In the genomic region with DNA sequence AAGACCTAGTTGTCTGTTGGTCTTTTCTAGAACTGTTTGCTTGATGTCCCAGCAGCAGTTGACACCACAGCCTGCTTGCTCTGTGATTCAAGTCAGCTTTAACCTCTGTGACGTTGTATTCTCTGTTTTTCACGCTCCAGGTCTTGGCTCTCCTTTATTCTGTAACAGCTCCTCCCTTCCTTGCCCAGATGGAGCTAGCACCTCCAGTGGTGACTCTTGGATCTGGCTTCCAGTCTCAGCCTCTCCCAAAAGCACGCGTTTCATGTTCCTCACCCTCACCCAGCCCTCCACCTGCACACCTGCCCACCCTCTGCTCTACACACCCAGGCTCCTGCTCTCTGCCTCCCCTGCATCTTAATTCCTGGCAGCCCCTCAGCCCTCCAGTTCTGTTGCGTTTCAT, we compare ENCODE assay signal across 17 cellular contexts. TPM values are rescaled to one million over a fixed set of nuclear protein-coding genes. Genes with fewer than 3 reads are reported as not detected.
A peak's percentile ranks its signal among the peaks of the same experiment; 100 is the strongest.
DNase-seq lines count a peak whose midpoint lies in the region; ATAC-seq and TF ChIP-seq lines count a peak whose summit lies in the region.
"Had no signal": no experiment of that assay in that cellular context is flagged by ENCODE, and none has a peak within 500 bp of the region (broad histone marks: within the 10 kb centered on the region; RNA-seq: fewer than 3 reads in every experiment).

No MANE protein-coding gene starts in this region.

- in situ Hi-C loops in SK-MEL-5 (cut with HindIII; ENCODE audit: low pct_unique_long_range_greater_than_20kb, low sequenced_read_pairs), result no loop called here

- H3K9me3 Mint-ChIP-seq in GM23338, result peaks cover 3% of the 10 kb centered on the region; the same call in 2 of the 3 replicates

- no peak overlapping the region for H3K4me3 Mint-ChIP-seq in GM23338

- no peak overlapping the region for H3K27ac Mint-ChIP-seq in GM23338

- DNase-seq in BE2C (no peak), GM23338 (ENCODE audit: low spot score) (peak; percentile 64), SK-MEL-5 (ENCODE audit: low read depth, low spot score) (peak; percentile 38), foreskin keratinocyte (no peak), NCI-H2171 treated with DMSO at 0.1 percent for 48 hours (lab: John Stamatoyannopoulos, UW) (no peak), NCI-H187 treated with DMSO at 0.1 percent for 48 hours (lab: John Stamatoyannopoulos, UW) (no peak), NCI-H1048 (lab: John Stamatoyannopoulos, UW) (no peak), anterior cingulate cortex (lab: John Stamatoyannopoulos, UW) (no peak)
- DNase-seq: activated CD4-positive, alpha-beta T cell treated with anti-CD3 and anti-CD28 coated beads for 4 hours; activated naive CD4-positive, alpha-beta T cell treated with anti-CD3 and anti-CD28 coated beads, Interleukin-2, amount 50 U/mL, for 16 hours; body of pancreas; esophagus squamous epithelium; GF-D8; heart left ventricle; kidney glomerular epithelial cell; right cardiac atrium; SHP77 had no signal

- 0 out of 2 replicates have a peak, but pooled peaks cover 4% of the 10 kb centered on the region for H3F3A ChIP-seq in GM23338 (replicated peaks; ENCODE audit: low read depth)

- no peaks in the 10 kb centered on the region for H3K9me3 ChIP-seq in BE2C
- H3K9me3 ChIP-seq: body of pancreas, esophagus squamous epithelium, heart left ventricle had no signal

- H3K36me3 ChIP-seq in BE2C (no peaks in the 10 kb centered on the region), GM23338 (ENCODE audit: insufficient read depth) (no peaks in the 10 kb centered on the region)
- H3K36me3 ChIP-seq: esophagus squamous epithelium, heart left ventricle had no signal

- H3K4me3 ChIP-seq in BE2C (ENCODE audit: low read depth, low read length), result no peak overlapping the region
- no peak overlapping the region for H3K4me3 ChIP-seq in GM23338
- H3K4me3 ChIP-seq: body of pancreas, esophagus squamous epithelium, heart left ventricle had no signal

- no peaks in the 10 kb centered on the region for H4K20me1 ChIP-seq in GM23338 (replicated peaks; ENCODE audit: insufficient read depth)

- peak overlapping the region; percentile 39; the same call in 1 of the 2 replicates for H2AFZ ChIP-seq in GM23338

- no peaks in the 10 kb centered on the region for H3K79me2 ChIP-seq in GM23338 (replicated peaks; ENCODE audit: insufficient read depth)

- H3K4me1 ChIP-seq in BE2C (no peaks in the 10 kb centered on the region), GM23338 (ENCODE audit: insufficient read depth) (0 out of 2 replicates have a peak, but pooled peaks cover 6% of the 10 kb centered on the region), foreskin keratinocyte (no peaks in the 10 kb centered on the region)

- no peaks in the 10 kb centered on the region for H3K4me1 Mint-ChIP-seq in GM23338

- peaks cover 7% of the 10 kb centered on the region for H3K27me3 Mint-ChIP-seq in GM23338 (ENCODE audit: insufficient read depth, low read depth, poor library complexity)

- H3K4me2 ChIP-seq in GM23338, result no peak overlapping the region

- ATAC-seq in GM23338 (peak; percentile 81), foreskin keratinocyte (peak; percentile 45)
- ATAC-seq: body of pancreas, heart left ventricle, right cardiac atrium had no signal

- TF ChIP-seq CTCF in BE2C (IDR thresholded peaks at IDR 0.05; ENCODE audit: low read depth, low read length) (peak; percentile 12; the same call in 1 of the 2 replicates), GM23338 (conservative IDR thresholded peaks at IDR 0.05; ENCODE audit: low read depth in 2 of 2) (peak; percentile 38 to 57; a peak in 3 of 4 replicates), foreskin keratinocyte (conservative IDR thresholded peaks at IDR 0.05) (peak; percentile 36)

- no peak overlapping the region for H3K27ac ChIP-seq in GM23338 (ENCODE audit: low read depth)
- H3K27ac ChIP-seq in foreskin keratinocyte, result no peak overlapping the region
- H3K27ac ChIP-seq: body of pancreas, esophagus squamous epithelium, heart left ventricle had no signal

- no peaks in the 10 kb centered on the region for H3K27me3 ChIP-seq in BE2C
- no peaks in the 10 kb centered on the region for H3K27me3 ChIP-seq in GM23338 (ENCODE audit: insufficient read depth)
- no peaks in the 10 kb centered on the region for H3K27me3 ChIP-seq in foreskin keratinocyte
- H3K27me3 ChIP-seq: body of pancreas had no signal

- H3K9me2 ChIP-seq in GM23338 (ENCODE audit: insufficient read depth), result no peaks in the 10 kb centered on the region

- no peaks in the 10 kb centered on the region for H3K36me3 Mint-ChIP-seq in GM23338 (ENCODE audit: low read depth)

TF ChIP-seq in GM23338, 12 proteins besides CTCF, POLR2A, EP300 and RAD21:
- no peak for TF ChIP-seq EZH2phosphoT487 (IDR thresholded peaks at IDR 0.05; ENCODE audit: unreplicated experiment)
- no peak for TF ChIP-seq ZNF462 (CRISPR knock-in tag; IDR thresholded peaks at IDR 0.05)

RNA-seq across cellular contexts. Expression of gene DMRT1, which starts 50.6 kb away (rescaled TPM):
- not detected for polyA plus RNA-seq in BE2C (2012; ENCODE audit: insufficient read depth, insufficient read length, low read depth)
- 1.8 TPM in 1 of 2 replicates, not detected in the other for total RNA-seq in GM23338 (2014; rRNA removed; shearing (Covaris generic))
- polyA plus RNA-seq in GM23338 (2016; fragmentation: Nextera tagmentation; extraction: Ambion mirVana) (0.23 TPM in 1 of 2 replicates, not detected in the other), foreskin keratinocyte (not detected in 2 replicates)
- total RNA-seq in SK-MEL-5 (2014; rRNA removed; shearing (Covaris generic)), result not detected in 2 replicates
- not detected in 2 replicates for polyA plus RNA-seq in SK-MEL-5 (2015; cell fraction: cytosol; rRNA removed)
- not detected in 2 replicates for polyA plus RNA-seq in SK-MEL-5 (2015; cell fraction: nucleus; rRNA removed)
- total RNA-seq in foreskin keratinocyte, result not detected in 2 replicates
- total RNA-seq: body of pancreas, esophagus squamous epithelium, heart left ventricle, right cardiac atrium had no signal
- polyA plus RNA-seq: heart left ventricle, right cardiac atrium had no signal

Comparison
In these comparisons a context has a peak if more than half of its experiments do, and no peak if none do; other contexts are left out.
1. DNase-seq: peak in GM23338 (single experiment) and SK-MEL-5 (single experiment); none in BE2C (single experiment), foreskin keratinocyte (0 of 2), NCI-H2171 treated with DMSO at 0.1 percent for 48 hours (single experiment), NCI-H187 treated with DMSO at 0.1 percent for 48 hours (single experiment), NCI-H1048 (single experiment) and anterior cingulate cortex (0 of 58).
2. Peak in every context shown above with its lines, with median percentiles within 50 percentile points of each other: CTCF ChIP-seq.